9 cellular contexts compared by ENCODE assay signal in the genomic region with DNA sequence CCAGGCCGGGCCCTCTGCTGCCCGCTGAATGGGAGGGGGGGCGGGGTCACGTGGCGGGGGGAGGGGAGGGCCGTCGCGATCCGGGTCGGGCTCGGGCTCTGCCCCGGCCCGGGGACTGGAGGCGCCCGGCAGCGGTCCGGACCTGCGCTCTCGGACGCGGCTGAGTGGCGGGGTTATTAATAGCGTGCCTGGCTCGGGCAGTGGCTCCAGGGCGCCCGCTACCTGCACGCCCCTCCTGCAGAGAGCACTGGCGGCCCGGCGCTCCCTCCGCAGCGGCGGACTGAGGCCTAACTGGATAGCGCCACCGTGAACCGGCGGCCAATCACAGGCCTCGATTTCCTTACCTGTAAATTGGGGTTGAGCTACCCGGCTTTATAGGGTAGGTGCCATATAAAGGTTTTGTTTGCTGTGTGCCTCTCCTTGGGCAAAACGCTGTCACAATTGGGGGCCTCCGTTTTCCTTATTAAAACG. TPM values are rescaled to one million over a fixed set of nuclear protein-coding genes. Genes with fewer than 3 reads are reported as not detected.
A peak's percentile ranks its signal among the peaks of the same experiment; 100 is the strongest.
DNase-seq lines count a peak whose midpoint lies in the region; ATAC-seq and TF ChIP-seq lines count a peak whose summit lies in the region.
"Had no signal": no experiment of that assay in that cellular context is flagged by ENCODE, and none has a peak within 500 bp of the region (broad histone marks: within the 10 kb centered on the region; RNA-seq: fewer than 3 reads in every experiment).

No MANE protein-coding gene starts in this region.

- H3K9me3 ChIP-seq in MM.1S (replicated peaks; ENCODE audit: insufficient read depth, low read length) = no peaks in the 10 kb centered on the region
- no peaks in the 10 kb centered on the region for H3K9me3 ChIP-seq in thymus (ENCODE audit: control insufficient read depth)

- no peak overlapping the region for H3K9ac ChIP-seq in MM.1S (ENCODE audit: low read length)
- H3K9ac ChIP-seq: KMS-11 had no signal

- no peak for ATAC-seq in HG02973 (IDR thresholded peaks at IDR 0.05; ENCODE audit: unreplicated experiment)

- H3K4me3 ChIP-seq in MM.1S (ENCODE audit: low read length) (peak overlapping the region; percentile 44), choroid plexus epithelial cell (ENCODE audit: low read depth, low read length) (peak overlapping the region; percentile 40), thymus (ENCODE audit: low read length) (peak overlapping the region; percentile 47)

- no peaks in the 10 kb centered on the region for H3F3A ChIP-seq in MM.1S (ENCODE audit: insufficient read depth, low read length)

- H3K36me3 ChIP-seq in MM.1S (replicated peaks; ENCODE audit: insufficient read depth, low read length) (no peaks in the 10 kb centered on the region), thymus (ENCODE audit: control insufficient read depth, insufficient read depth) (no peaks in the 10 kb centered on the region)

- H3K27me3 ChIP-seq in MM.1S (replicated peaks; ENCODE audit: insufficient read depth, low read length) = no peaks in the 10 kb centered on the region
- H3K27me3 ChIP-seq in thymus (ENCODE audit: control insufficient read depth, insufficient read depth) = no peaks in the 10 kb centered on the region

- H4K20me1 ChIP-seq in MM.1S (ENCODE audit: insufficient read depth, low read length) = no peaks in the 10 kb centered on the region

- H3K4me2 ChIP-seq in MM.1S (ENCODE audit: low read depth, low read length) = peak overlapping the region; percentile 67
- H3K4me2 ChIP-seq: KMS-11 had no signal

- H2AFZ ChIP-seq in MM.1S (ENCODE audit: low read length) = peak overlapping the region; percentile 53; the same call in 1 of the 2 replicates

- H3K4me1 ChIP-seq in MM.1S (ENCODE audit: low read length) (peaks cover 6% of the 10 kb centered on the region; the same call in 1 of the 2 replicates), thymus (ENCODE audit: control insufficient read depth, insufficient read depth, low read length) (peaks cover 54% of the 10 kb centered on the region)

- peak; percentile 15; the same call in 1 of the 2 replicates for TF ChIP-seq CTCF in MM.1S (IDR thresholded peaks at IDR 0.05; ENCODE audit: low read length)
- TF ChIP-seq CTCF in choroid plexus epithelial cell (conservative IDR thresholded peaks at IDR 0.05; ENCODE audit: low read depth, low read length) = no peak

- no peaks in the 10 kb centered on the region for H3K79me2 ChIP-seq in MM.1S (ENCODE audit: low read length)

- DNase-seq in DMS53 treated with DMSO at 0.1 percent for 48 hours (lab: John Stamatoyannopoulos, UW; ENCODE audit: unreplicated experiment) = peak; percentile 55
- DNase-seq in MM.1S = peak; percentile 61
- no peak for DNase-seq in choroid plexus epithelial cell (ENCODE audit: low read depth)
- peak; percentile 90 for DNase-seq in left kidney (ENCODE audit: low read depth, low spot score)
- DNase-seq in ureter (ENCODE audit: low spot score) = no peak
- no peak for DNase-seq in NCI-H446 (lab: John Stamatoyannopoulos, UW)

- WGBS in thymus = 20% methylated on average over 42 of the region's 42 CpGs

- H3K27ac ChIP-seq in MM.1S (ENCODE audit: low read length) (no peak overlapping the region), thymus (ENCODE audit: low read depth) (peak overlapping the region; percentile 15)
- H3K27ac ChIP-seq: KMS-11 had no signal

- H3K9me2 ChIP-seq in MM.1S (replicated peaks; ENCODE audit: insufficient read depth, low read length) = no peaks in the 10 kb centered on the region

RNA-seq across cellular contexts. Expression of gene AHDC1, which starts 28.0 kb away (rescaled TPM):
- 22.6 TPM for polyA plus RNA-seq in thymus
- total RNA-seq in ureter = 27.3 TPM

RNA-seq across cellular contexts. Expression of gene FGR, which starts 59.1 kb away (rescaled TPM):
- polyA plus RNA-seq in thymus = 38.7 TPM
- 17.2 TPM for total RNA-seq in ureter

Comparison
In these comparisons a context has a peak if more than half of its experiments do, and no peak if none do; other contexts are left out.
1. DNase-seq: peak in DMS53 treated with DMSO at 0.1 percent for 48 hours (single experiment), MM.1S (single experiment) and left kidney (single experiment); none in choroid plexus epithelial cell (single experiment), ureter (single experiment) and NCI-H446 (0 of 2).
2. Peak in every context shown above with its lines, with median percentiles within 50 percentile points of each other: H3K4me3 ChIP-seq.